Comparison of ENCODE assay signal across 30 cellular contexts in genomic region chr5:5933651-5934050, GRCh38.
"Had no signal": no experiment of that assay in that cellular context is flagged by ENCODE, and none has a peak within 500 bp of the region (broad histone marks: within the 10 kb centered on the region; RNA-seq: fewer than 3 reads in every experiment).

No MANE protein-coding gene starts in this region.

- H3K27me3 ChIP-seq: brain microvascular endothelial cell, neutrophil, sigmoid colon had no signal

- H3K27ac ChIP-seq: brain microvascular endothelial cell, heart left ventricle, left ventricle myocardium inferior, neutrophil, prostate gland, sigmoid colon, thoracic aorta had no signal

- H3K36me3 ChIP-seq: brain microvascular endothelial cell, heart left ventricle, left ventricle myocardium inferior, neutrophil, prostate gland, sigmoid colon, thoracic aorta had no signal

- H3K4me3 ChIP-seq: heart left ventricle, left ventricle myocardium inferior, lung, mucosa of descending colon, prostate gland, sigmoid colon, thoracic aorta had no signal

- FAIRE-seq: astrocyte, endothelial cell of umbilical vein, small intestine, urothelium cell line had no signal

- H3K9me3 ChIP-seq: heart left ventricle, left ventricle myocardium inferior, mucosa of descending colon, neutrophil, prostate gland, sigmoid colon, thoracic aorta had no signal

- DNase-seq: activated CD4-positive, alpha-beta T cell treated with anti-CD3 and anti-CD28 coated beads for 4 hours; activated CD4-positive, alpha-beta T cell treated with anti-CD3 and anti-CD28 coated beads, Interleukin-2, amount 50 U/mL, for 4 hours; activated CD8-positive, alpha-beta memory T cell treated with anti-CD3 and anti-CD28 coated beads, Interleukin-2, amount 50 U/mL, for 4 hours; activated gamma-delta T cell; activated naive CD4-positive, alpha-beta T cell treated with anti-CD3 and anti-CD28 coated beads, Interleukin-2, amount 10 ng/mL, durations not matched to agents 7 days and 5 days; activated T-cell treated with anti-CD3 and anti-CD28 coated beads, Interleukin-2, amount 50 U/mL, for 1 hour; amniotic stem cell; brain microvascular endothelial cell; caudate nucleus; cortex of kidney; effector memory CD8-positive, alpha-beta T cell; foreskin fibroblast; heart left ventricle; hypothalamus; islet precursor cell; left ventricle myocardium inferior; mucosa of descending colon; retina; sigmoid colon; small intestine; stimulated activated CD4-positive, alpha-beta T cell treated with anti-CD3 and anti-CD28 coated beads, Interleukin-4, amount 100 ng/mL, for 24 hours; T-helper 2 cell; trophoblast cell had no signal

- H3K4me1 ChIP-seq: heart left ventricle, left ventricle myocardium inferior, prostate gland, sigmoid colon had no signal
